In the genomic region with DNA sequence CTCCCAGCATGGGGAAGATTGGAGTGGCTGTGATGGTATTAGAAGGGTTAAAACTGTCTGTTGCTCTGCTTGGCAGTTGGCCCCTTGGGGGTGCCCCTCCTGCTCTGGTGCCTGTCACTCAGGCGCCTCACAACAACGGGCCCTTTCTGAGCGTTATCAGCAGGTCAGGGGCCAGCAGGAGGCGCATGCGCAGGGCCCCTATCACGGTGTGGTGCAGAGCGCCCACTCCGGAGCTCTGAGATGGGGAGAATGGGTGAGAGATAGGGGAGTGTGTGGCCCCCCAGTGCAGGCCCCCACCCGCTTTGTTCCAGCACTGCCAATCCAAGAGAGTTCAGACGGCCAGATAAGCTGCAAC, we compare ENCODE assay signal across 21 cellular contexts. TPM values are rescaled to one million over a fixed set of nuclear protein-coding genes. Genes with fewer than 3 reads are reported as not detected.
A peak's percentile ranks its signal among the peaks of the same experiment; 100 is the strongest.
DNase-seq lines count a peak whose midpoint lies in the region; ATAC-seq and TF ChIP-seq lines count a peak whose summit lies in the region.
"Had no signal": no experiment of that assay in that cellular context is flagged by ENCODE, and none has a peak within 500 bp of the region (broad histone marks: within the 10 kb centered on the region; RNA-seq: fewer than 3 reads in every experiment).

No MANE protein-coding gene starts in this region.

- H3K27ac Mint-ChIP-seq in activated naive CD4-positive, alpha-beta T cell treated with anti-CD3 and anti-CD28 coated beads, Interleukin-2, amount 10 ng/mL, durations not matched to agents 7 days and 5 days = no peak overlapping the region
- no peak overlapping the region for H3K27ac Mint-ChIP-seq in activated naive CD4-positive, alpha-beta T cell treated with anti-CD3 and anti-CD28 coated beads for 36 hours
- H3K27ac Mint-ChIP-seq: CD8-positive, alpha-beta T cell; nephron; T-helper 1 cell treated with Interleukin-12 subunit alpha and Interleukin-12 subunit beta and Interleukin-4 antibody, amounts not matched to agents 30 μg/mL and 1 μg/mL, for 36 hours had no signal

- no peak for ATAC-seq in foreskin keratinocyte
- ATAC-seq: activated naive CD4-positive, alpha-beta T cell treated with anti-CD3 and anti-CD28 coated beads, Interleukin-2, amount 50 U/mL, for 72 hours; CD8-positive, alpha-beta T cell had no signal

- H3K4me1 Mint-ChIP-seq in activated naive CD4-positive, alpha-beta T cell treated with anti-CD3 and anti-CD28 coated beads, Interleukin-2, amount 10 ng/mL, durations not matched to agents 7 days and 5 days = no peaks in the 10 kb centered on the region
- no peaks in the 10 kb centered on the region for H3K4me1 Mint-ChIP-seq in activated naive CD4-positive, alpha-beta T cell treated with anti-CD3 and anti-CD28 coated beads for 36 hours (ENCODE audit: low read depth)

- H3K27ac ChIP-seq in foreskin keratinocyte (no peak overlapping the region), temporal lobe (ENCODE audit: low read depth, low read length) (peak overlapping the region; percentile 80), thyroid gland (no peak overlapping the region)
- H3K27ac ChIP-seq: upper lobe of left lung had no signal

- CTCF ChIA-PET in activated naive CD4-positive, alpha-beta T cell treated with anti-CD3 and anti-CD28 coated beads, Interleukin-2, amount 10 ng/mL, durations not matched to agents 7 days and 5 days (lab: Charles Lee) = interaction anchor here (1.4 kb wide), 1 partner anchor 19 kb away, joined by 4 read pairs; no protein-coding TSS in a partner anchor
- CTCF ChIA-PET in activated naive CD4-positive, alpha-beta T cell treated with anti-CD3 and anti-CD28 coated beads for 36 hours (lab: Charles Lee) = interaction anchor here (0.8 kb wide), 1 partner anchor 29 kb away, joined by 3 read pairs; no protein-coding TSS in a partner anchor

- H3K4me3 ChIP-seq in thyroid gland (replicated peaks in 1 of 3) = no peak overlapping the region
- H3K4me3 ChIP-seq: lung, upper lobe of left lung had no signal

- intact Hi-C loops in activated naive CD4-positive, alpha-beta T cell treated with anti-CD3 and anti-CD28 coated beads for 36 hours (cut with micrococcal nuclease) = no loop called here
- intact Hi-C loops in thyroid gland (cut with DNase I) = no loop called here

- TF ChIP-seq POLR2A in thyroid gland (IDR thresholded peaks at IDR 0.05) = no peak

- peak; percentile 10 for DNase-seq in activated naive CD4-positive, alpha-beta T cell treated with anti-CD3 and anti-CD28 coated beads, Interleukin-2, amount 10 ng/mL, durations not matched to agents 7 days and 5 days
- DNase-seq in activated naive CD4-positive, alpha-beta T cell treated with anti-CD3 and anti-CD28 coated beads for 36 hours = no peak
- no peak for DNase-seq in foreskin keratinocyte
- peak; percentile 42 for DNase-seq in middle frontal gyrus (ENCODE audit: extremely low spot score, low spot score)
- no peak for DNase-seq in thyroid gland
- no peak for DNase-seq in DMS53 treated with DMSO at 0.1 percent for 48 hours (lab: John Stamatoyannopoulos, UW; ENCODE audit: unreplicated experiment)
- DNase-seq in 8988T = no peak
- DNase-seq: HCEC 1CT, NCI-H1048, NCI-H345, SHP77 treated with DMSO at 0.1 percent for 48 hours had no signal

- H3K27me3 Mint-ChIP-seq in activated naive CD4-positive, alpha-beta T cell treated with anti-CD3 and anti-CD28 coated beads, Interleukin-2, amount 10 ng/mL, durations not matched to agents 7 days and 5 days = peaks cover 16% of the 10 kb centered on the region
- H3K27me3 Mint-ChIP-seq in activated naive CD4-positive, alpha-beta T cell treated with anti-CD3 and anti-CD28 coated beads for 36 hours (ENCODE audit: low read depth) = no peaks in the 10 kb centered on the region

- no peaks in the 10 kb centered on the region for H3K9me3 ChIP-seq in thyroid gland
- H3K9me3 ChIP-seq: upper lobe of left lung had no signal

- no peak overlapping the region for H3K4me3 Mint-ChIP-seq in activated naive CD4-positive, alpha-beta T cell treated with anti-CD3 and anti-CD28 coated beads, Interleukin-2, amount 10 ng/mL, durations not matched to agents 7 days and 5 days
- H3K4me3 Mint-ChIP-seq in activated naive CD4-positive, alpha-beta T cell treated with anti-CD3 and anti-CD28 coated beads for 36 hours = no peak overlapping the region
- H3K4me3 Mint-ChIP-seq: CD8-positive, alpha-beta T cell; nephron; T-helper 1 cell treated with Interleukin-12 subunit alpha and Interleukin-12 subunit beta and Interleukin-4 antibody, amounts not matched to agents 30 μg/mL and 1 μg/mL, for 36 hours had no signal

- 77 to 84% methylated on average over 7 to 9 of the region's 10 CpGs for WGBS in thyroid gland, 2 donors

- TF ChIP-seq CTCF in foreskin keratinocyte (conservative IDR thresholded peaks at IDR 0.05) (peak; percentile 4), thyroid gland (IDR thresholded peaks at IDR 0.05) (no peak)

- no peaks in the 10 kb centered on the region for H3K36me3 Mint-ChIP-seq in activated naive CD4-positive, alpha-beta T cell treated with anti-CD3 and anti-CD28 coated beads, Interleukin-2, amount 10 ng/mL, durations not matched to agents 7 days and 5 days
- H3K36me3 Mint-ChIP-seq in activated naive CD4-positive, alpha-beta T cell treated with anti-CD3 and anti-CD28 coated beads for 36 hours (ENCODE audit: low read depth) = peaks cover 3% of the 10 kb centered on the region
- H3K36me3 Mint-ChIP-seq: activated naive CD4-positive, alpha-beta T cell treated with anti-CD3 and anti-CD28 coated beads, Interleukin-2, amount 50 U/mL, for 72 hours had no signal

- H3K4me1 ChIP-seq in foreskin keratinocyte (no peaks in the 10 kb centered on the region), thyroid gland (no peaks in the 10 kb centered on the region)
- H3K4me1 ChIP-seq: upper lobe of left lung had no signal

- peaks cover 32 to 36% of the 10 kb centered on the region in 2 donors for H3K36me3 ChIP-seq in thyroid gland

- no peaks in the 10 kb centered on the region for H3K27me3 ChIP-seq in foreskin keratinocyte
- H3K27me3 ChIP-seq in thyroid gland = no peaks in the 10 kb centered on the region
- H3K27me3 ChIP-seq: upper lobe of left lung had no signal

- H3K9me3 Mint-ChIP-seq in activated naive CD4-positive, alpha-beta T cell treated with anti-CD3 and anti-CD28 coated beads, Interleukin-2, amount 10 ng/mL, durations not matched to agents 7 days and 5 days = no peaks in the 10 kb centered on the region
- no peaks in the 10 kb centered on the region for H3K9me3 Mint-ChIP-seq in activated naive CD4-positive, alpha-beta T cell treated with anti-CD3 and anti-CD28 coated beads for 36 hours
- H3K9me3 Mint-ChIP-seq: activated naive CD4-positive, alpha-beta T cell treated with anti-CD3 and anti-CD28 coated beads, Interleukin-2, amount 50 U/mL, for 72 hours; CD8-positive, alpha-beta T cell; nephron; T-helper 1 cell treated with Interleukin-12 subunit alpha and Interleukin-12 subunit beta and Interleukin-4 antibody, amounts not matched to agents 30 μg/mL and 1 μg/mL, for 36 hours had no signal

RNA-seq across cellular contexts. Expression of a gene that starts 24.8 kb away (rescaled TPM):
- total RNA-seq in activated naive CD4-positive, alpha-beta T cell treated with anti-CD3 and anti-CD28 coated beads for 36 hours = not detected
- total RNA-seq in foreskin keratinocyte = not detected in 2 replicates
- not detected in 2 replicates for polyA plus RNA-seq in foreskin keratinocyte
- not detected for total RNA-seq in temporal lobe
- not detected for total RNA-seq in thyroid gland
- total RNA-seq: bronchial epithelial cell; CD8-positive, alpha-beta T cell; fibroblast of villous mesenchyme; lung; skeletal muscle tissue; upper lobe of left lung had no signal
- polyA plus RNA-seq: lung had no signal

RNA-seq across cellular contexts. Expression of a gene that starts 44.4 kb away (rescaled TPM):
- total RNA-seq in activated naive CD4-positive, alpha-beta T cell treated with anti-CD3 and anti-CD28 coated beads for 36 hours = not detected
- total RNA-seq in foreskin keratinocyte = not detected in 2 replicates
- polyA plus RNA-seq in foreskin keratinocyte = not detected in 2 replicates
- total RNA-seq in temporal lobe = not detected
- total RNA-seq in thyroid gland = not detected
- total RNA-seq: activated naive CD4-positive, alpha-beta T cell treated with anti-CD3 and anti-CD28 coated beads, Interleukin-2, amount 50 U/mL, for 72 hours; bronchial epithelial cell; CD8-positive, alpha-beta T cell; fibroblast of villous mesenchyme; lung; upper lobe of left lung had no signal
- polyA plus RNA-seq: lung had no signal

RNA-seq across cellular contexts. Expression of a gene that starts 56.4 kb away (rescaled TPM):
- 10 to 100 TPM; 16.7 to 17.7 TPM for total RNA-seq in activated naive CD4-positive, alpha-beta T cell treated with anti-CD3 and anti-CD28 coated beads for 36 hours
- total RNA-seq in foreskin keratinocyte (105 and 106 TPM in 2 replicates), temporal lobe (65.9 TPM), thyroid gland (10 to 100 TPM; 49.0 to 75.2 (median 66.2) TPM)
- polyA plus RNA-seq in foreskin keratinocyte = 116 and 124 TPM in 2 replicates

RNA-seq across cellular contexts. Expression of a gene that starts 59.4 kb away (rescaled TPM):
- total RNA-seq in activated naive CD4-positive, alpha-beta T cell treated with anti-CD3 and anti-CD28 coated beads for 36 hours = 10 to 100 TPM; 30.2 to 35.0 TPM
- 38.8 and 39.7 TPM in 2 replicates for total RNA-seq in foreskin keratinocyte
- 74.3 and 83.3 TPM in 2 replicates for polyA plus RNA-seq in foreskin keratinocyte
- total RNA-seq in temporal lobe = 5.9 TPM
- 10 to 100 TPM; 33.7 to 78.7 (median 44.2) TPM for total RNA-seq in thyroid gland

Comparison
In these comparisons a context has a peak if more than half of its experiments do, and no peak if none do; other contexts are left out.
1. DNase-seq: peak in activated naive CD4-positive, alpha-beta T cell treated with anti-CD3 and anti-CD28 coated beads, Interleukin-2, amount 10 ng/mL, durations not matched to agents 7 days and 5 days (single experiment) and middle frontal gyrus (single experiment); none in activated naive CD4-positive, alpha-beta T cell treated with anti-CD3 and anti-CD28 coated beads for 36 hours (single experiment), foreskin keratinocyte (0 of 2), thyroid gland (0 of 2), DMS53 treated with DMSO at 0.1 percent for 48 hours (single experiment) and 8988T (single experiment).